ENCODE assay signal across 8 cellular contexts in the genomic region with DNA sequence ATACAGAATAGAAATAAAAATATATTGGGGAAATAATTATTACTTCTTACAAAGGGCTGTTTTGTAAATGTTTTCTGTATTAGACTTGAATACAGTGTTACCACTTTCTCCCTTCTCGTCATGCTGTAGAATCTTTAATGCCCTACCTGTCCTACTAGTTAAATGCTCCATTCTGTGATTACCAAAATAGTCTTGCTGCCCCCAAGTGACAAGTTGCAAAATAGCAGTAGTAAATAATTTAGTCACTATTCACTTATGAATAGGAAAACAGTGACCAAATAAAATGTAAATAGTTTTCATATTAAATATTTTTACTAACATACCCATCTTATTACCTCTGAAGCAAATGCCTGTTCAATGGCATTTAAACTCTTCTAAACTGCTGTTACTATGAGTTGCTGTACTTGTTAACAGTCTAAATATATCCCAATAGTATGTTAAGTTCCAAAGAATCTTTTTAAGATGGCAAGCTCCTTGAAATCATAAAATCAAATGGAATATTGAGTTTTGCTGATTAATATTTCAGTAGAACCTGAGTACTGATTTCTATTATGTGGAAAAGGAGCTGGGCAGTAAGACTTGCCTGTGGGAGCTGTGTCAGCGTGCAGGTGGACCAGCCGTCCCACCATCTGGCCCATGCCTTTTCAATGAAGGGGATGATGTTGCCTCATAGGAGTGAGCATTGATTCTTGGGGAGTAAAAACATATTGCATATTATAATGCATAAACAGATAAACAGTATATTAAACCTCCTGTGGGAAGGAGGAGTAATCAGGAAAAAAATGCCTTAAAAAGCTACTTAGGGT. TPM values are rescaled to one million over a fixed set of nuclear protein-coding genes. Genes with fewer than 3 reads are reported as not detected.
DNase-seq lines count a peak whose midpoint lies in the region; ATAC-seq, FAIRE-seq and TF ChIP-seq lines count a peak whose summit lies in the region.

No MANE protein-coding gene starts in this region.

- 66% methylated on average over 3 of the region's 3 CpGs for WGBS in GM12878 (ENCODE audit: insufficient coverage, insufficient replicate concordance, low lambda C conversion rate, missing lambda C conversion rate)

- POLR2A ChIA-PET in GM12878 (lab: Charles Lee) = no interaction called here

- SMC1A ChIA-PET in GM12878 (lab: Charles Lee; ENCODE audit: uncharacterized antibody, unreplicated experiment) = interaction anchor here (0.7 to 2.7 kb wide), 7 partner anchors 15 to 511 kb away, joined by 3 to 17 read pairs (median 4); no protein-coding TSS in a partner anchor

- H3K9me3 ChIP-seq in GM12878 (replicated peaks; ENCODE audit: control insufficient read depth, insufficient read depth, low read length) (no peaks in the 10 kb centered on the region; the same call in 1 of the 3 replicates), lower lobe of right lung (no peaks in the 10 kb centered on the region)

- H2AFZ ChIP-seq in GM12878 (ENCODE audit: control insufficient read depth, low read depth, low read length) = no peak overlapping the region

- peak; percentile 61 for ATAC-seq in GM12878
- ATAC-seq in lower lobe of right lung = peak in 1 of 2 donors; percentile 49
- ATAC-seq in GM19035 (IDR thresholded peaks at IDR 0.05; ENCODE audit: unreplicated experiment) = no peak

- no TSS peak for BruUV-seq in GM12878 (replicated peaks; lab: Mats Ljungman, UMichigan)

- H3K36me3 ChIP-seq in GM12878 (ENCODE audit: control insufficient read depth in 2 of 2, insufficient read depth in 2 of 2, low read length in 1 of 2) (no peaks in the 10 kb centered on the region; a peak in 1 of 4 replicates), lower lobe of right lung (peaks cover 18% of the 10 kb centered on the region)

- RAD21 ChIA-PET in GM12878 (lab: Charles Lee; ENCODE audit: unreplicated experiment) = interaction anchor here (0.8 to 1.8 kb wide), 3 partner anchors 41 to 413 kb away, joined by 3 to 4 read pairs (median 4); no protein-coding TSS in a partner anchor

- intact Hi-C loops in GM12878 (cut with micrococcal nuclease; ENCODE audit: unreplicated experiment) (loop anchor here (1.0 kb wide), 1 partner anchor 511 kb away; no protein-coding TSS in a partner anchor), lower lobe of right lung (cut with DNase I) (no loop called here)

- H3K4me1 ChIP-seq in GM12878 (ENCODE audit: control insufficient read depth, insufficient read depth, low read length) = no peaks in the 10 kb centered on the region
- no peaks in the 10 kb centered on the region for H3K4me1 ChIP-seq in lower lobe of right lung

- in situ Hi-C loops in GM12878 (cut with MboI) = no loop called here

- DNase-seq in NCI-H510A treated with DMSO at 0.1 percent for 48 hours (lab: John Stamatoyannopoulos, UW) (peak; percentile 16), NCI-H510A (lab: John Stamatoyannopoulos, UW) (no peak), Kasumi-1 (lab: John Stamatoyannopoulos, UW) (peak; percentile 49 to 59), GM12878 (ENCODE audit: low read depth, low spot score) (no peak), lower lobe of right lung (no peak), amygdala (lab: John Stamatoyannopoulos, UW) (no peak), GOT3 (lab: John Stamatoyannopoulos, UW) (no peak)

- H3K27ac ChIP-seq in GM12878 (ENCODE audit: control insufficient read depth, insufficient read depth) (no peak overlapping the region), lower lobe of right lung (no peak overlapping the region)

- CTCF ChIA-PET in GM12878 (lab: Yijun Ruan, JAX) = interaction anchor here (0.7 to 3.3 kb wide), 10 partner anchors 9 to 514 kb away, joined by 3 to 19 read pairs (median 4); no protein-coding TSS in a partner anchor

- H3K79me2 ChIP-seq in GM12878 (ENCODE audit: control insufficient read depth, insufficient read depth, low read length) = no peaks in the 10 kb centered on the region

- H3K27me3 ChIP-seq in GM12878 (replicated peaks in 1 of 2; ENCODE audit: control insufficient read depth in 2 of 2, insufficient read depth in 2 of 2, low read length in 1 of 2) (no peaks in the 10 kb centered on the region), lower lobe of right lung (ENCODE audit: low read depth) (no peaks in the 10 kb centered on the region)

- H3K4me3 ChIP-seq in GM12878 (no peak overlapping the region), lower lobe of right lung (no peak overlapping the region)

- no peaks in the 10 kb centered on the region for H4K20me1 ChIP-seq in GM12878 (ENCODE audit: control insufficient read depth, insufficient read depth)

- H3K9ac ChIP-seq in GM12878 (ENCODE audit: control insufficient read depth, insufficient read depth, low read length) = no peak overlapping the region

- TF ChIP-seq EP300 in GM12878 (IDR thresholded peaks at IDR 0.05; ENCODE audit: borderline replicate concordance in 1 of 2, control insufficient read depth in 1 of 2, low read depth in 2 of 2, low read length in 2 of 2) = no peak

- peak; percentile 75 for TF ChIP-seq RAD21 in GM12878 (IDR thresholded peaks at IDR 0.05; ENCODE audit: insufficient read depth, low read depth, low read length)

- no peak for TF ChIP-seq POLR2A in GM12878 (IDR thresholded peaks at IDR 0.05; ENCODE audit: low read depth, low read length)

- no peak overlapping the region for H3K4me2 ChIP-seq in GM12878 (ENCODE audit: control insufficient read depth, insufficient read depth)

- TF ChIP-seq CTCF in GM12878 (IDR thresholded peaks at IDR 0.05 in 2 of 3, conservative IDR thresholded peaks at IDR 0.05 in 1 of 3; ENCODE audit: control insufficient read depth in 2 of 3, extremely low read depth in 1 of 3, insufficient read depth in 1 of 3, low read depth in 3 of 3, low read length in 3 of 3) (peak; percentile 44 to 58 (median 47); a peak in 5 of 6 replicates), lower lobe of right lung (IDR thresholded peaks at IDR 0.05) (peak; percentile 39)

- peak; percentile 44 for FAIRE-seq in GM12878 (lab: Jason Lieb, UNC)

TF ChIP-seq in GM12878, 131 proteins besides CTCF, POLR2A, EP300 and RAD21:
- TF ChIP-seq SMC3 (IDR thresholded peaks at IDR 0.05; ENCODE audit: borderline replicate concordance, low read length) = peak; percentile 35; the same call in 1 of the 2 replicates
- TF ChIP-seq POLR2AphosphoS5 (IDR thresholded peaks at IDR 0.05; ENCODE audit: low read length) = no peak

RNA-seq across cellular contexts. Expression of a gene that starts 18.1 kb away (rescaled TPM):
- total RNA-seq in GM12878 (2013; cell fraction: nucleolus; rRNA removed) = not detected in 2 replicates
- total RNA-seq in GM12878 (2014; rRNA removed) = not detected in 2 replicates
- total RNA-seq in GM12878 (2014; rRNA removed; fragmentation: Illumina TruSeq; extraction: Trizol) = not detected in 2 replicates
- not detected in 2 replicates for total RNA-seq in GM12878 (2021)
- not detected for polyA plus RNA-seq in GM12878 (2011; ENCODE audit: low read depth)
- not detected in 2 replicates for polyA plus RNA-seq in GM12878 (2011; rRNA removed)
- not detected in 2 replicates for polyA plus RNA-seq in GM12878 (2011; cell fraction: cytosol; rRNA removed)
- polyA plus RNA-seq in GM12878 (2011; cell fraction: nucleus; rRNA removed) = not detected in 2 replicates
- polyA plus RNA-seq in GM12878 (2012) = not detected in 2 replicates
- not detected in 2 replicates for polyA plus RNA-seq in GM12878 (2014; fragmentation: Illumina TruSeq; extraction: Trizol)
- polyA plus RNA-seq in GM12878 (2014; fragmentation: Nextera tagmentation; extraction: Ambion mirVana) = not detected
- polyA plus RNA-seq in GM12878 (2014; rRNA removed) = not detected in 2 replicates
- polyA plus RNA-seq in GM12878 (2016; fragmentation: Nextera tagmentation; extraction: Ambion mirVana) = not detected
- polyA minus RNA-seq in GM12878 (2011; rRNA and poly(A)+ RNA removed) = not detected in 2 replicates
- polyA minus RNA-seq in GM12878 (2011; cell fraction: cytosol; rRNA and poly(A)+ RNA removed) = not detected in 2 replicates
- polyA minus RNA-seq in GM12878 (2011; cell fraction: nucleus; rRNA and poly(A)+ RNA removed) = not detected in 2 replicates
- total RNA-seq in lower lobe of right lung = 0.18 TPM

Comparison
In these comparisons a context has a peak if more than half of its experiments do, and no peak if none do; other contexts are left out.
1. DNase-seq: peak in NCI-H510A treated with DMSO at 0.1 percent for 48 hours (single experiment) and Kasumi-1 (2 of 2); none in NCI-H510A (single experiment), GM12878 (single experiment), lower lobe of right lung (single experiment), amygdala (0 of 56) and GOT3 (single experiment).